Comparison of ENCODE assay signal across 36 cellular contexts in genomic region chr2:37070931-37071330, GRCh38.
"Had no signal": no experiment of that assay in that cellular context is flagged by ENCODE, and none has a peak within 500 bp of the region (broad histone marks: within the 10 kb centered on the region; RNA-seq: fewer than 3 reads in every experiment).

No MANE protein-coding gene starts in this region.

- H3K9me3 ChIP-seq: MG63 had no signal

- DNase-seq: Kasumi-1, MG63, MM.1S, MV-4-11, NCI-H1048, NCI-H1092, NCI-H1092 treated with DMSO at 0.1 percent for 48 hours, NCI-H1105, NCI-H1105 treated with DMSO at 0.1 percent for 48 hours, NCI-H1417, NCI-H1417 treated with DMSO at 0.1 percent for 48 hours, NCI-H1436, NCI-H1436 treated with DMSO at 0.1 percent for 48 hours, NCI-H146, NCI-H1694, NCI-H1694 treated with DMSO at 0.1 percent for 48 hours, NCI-H187, NCI-H187 treated with DMSO at 0.1 percent for 48 hours, NCI-H1930, NCI-H2029, NCI-H2029 treated with DMSO at 0.1 percent for 48 hours, NCI-H2081, NCI-H2081 treated with DMSO at 0.1 percent for 48 hours, NCI-H2107, NCI-H2171, NCI-H2171 treated with DMSO at 0.1 percent for 48 hours, NCI-H2227 treated with DMSO at 0.1 percent for 48 hours, NCI-H226, NCI-H345, NCI-H446, NCI-H446 treated with DMSO at 0.1 percent for 48 hours, NCI-H510A, NCI-H510A treated with DMSO at 0.1 percent for 48 hours, NCI-H524, NCI-H524 treated with DMSO at 0.1 percent for 48 hours, NCI-H526 had no signal

- H3K4me3 ChIP-seq: MG63 had no signal

- H3K27me3 ChIP-seq: MG63 had no signal
